21 cellular contexts compared by ENCODE assay signal in the genomic region with DNA sequence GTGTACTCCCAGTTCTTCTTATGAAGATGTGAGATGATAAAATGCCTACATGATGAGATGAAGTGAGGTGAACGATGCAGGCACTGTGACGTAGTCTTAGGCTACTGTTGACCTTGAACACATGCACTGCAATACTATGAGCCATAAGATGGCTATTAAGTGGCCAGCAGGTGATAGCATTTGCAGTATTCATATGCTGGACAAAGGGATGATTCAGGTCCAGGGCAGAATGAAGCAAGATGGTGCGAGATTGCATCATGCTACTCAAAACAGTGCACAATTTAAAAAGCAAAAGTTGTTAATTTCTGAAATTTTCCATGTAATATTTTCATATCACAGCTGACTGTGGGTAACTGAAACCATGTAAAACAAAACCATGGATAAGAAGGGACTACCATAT.
DNase-seq lines count a peak whose midpoint lies in the region; ATAC-seq, FAIRE-seq and TF ChIP-seq lines count a peak whose summit lies in the region.
"Had no signal": no experiment of that assay in that cellular context is flagged by ENCODE, and none has a peak within 500 bp of the region (broad histone marks: within the 10 kb centered on the region; RNA-seq: fewer than 3 reads in every experiment).

No MANE protein-coding gene starts in this region.

- H3K9me1 ChIP-seq in IMR-90 (ENCODE audit: insufficient read depth, low read length): peaks cover 6% of the 10 kb centered on the region; the same call in 1 of the 2 replicates

- WGBS in IMR-90 (ENCODE audit: extremely low coverage in 2 of 2, insufficient read length in 1 of 2), 2 experiments: 67% methylated on average over 1 of the region's 3 CpGs; no CpG with 5 or more reads in 1 of the 2 experiments

- H3K27ac Mint-ChIP-seq in activated naive CD4-positive, alpha-beta T cell treated with anti-CD3 and anti-CD28 coated beads for 36 hours: no peak overlapping the region
- H3K27ac Mint-ChIP-seq: activated CD8-positive, alpha-beta T cell treated with anti-CD3 and anti-CD28 coated beads for 36 hours; activated naive CD4-positive, alpha-beta T cell treated with anti-CD3 and anti-CD28 coated beads, Interleukin-2, amount 50 U/mL, for 72 hours; T-helper 2 cell treated with Interferon-gamma antibody and Interleukin-4, amounts not matched to agents 5 μg/mL and 100 μg/mL, for 36 hours had no signal

- peak overlapping the region; percentile 77 for H2BK20ac ChIP-seq in IMR-90 (ENCODE audit: low read depth, low read length)

- no peak for TF ChIP-seq RAD21 in IMR-90 (IDR thresholded peaks at IDR 0.05; ENCODE audit: low read length)

- peak overlapping the region; percentile 88; the same call in 1 of the 3 replicates for H2BK15ac ChIP-seq in IMR-90 (ENCODE audit: low read depth, low read length)

- H3K4me1 ChIP-seq in IMR-90 (ENCODE audit: control insufficient read depth, insufficient read depth, low read length) (peaks cover 3% of the 10 kb centered on the region; the same call in 1 of the 2 replicates), adipocyte (ENCODE audit: control insufficient read depth, insufficient read depth, low read length) (peaks cover 16% of the 10 kb centered on the region), iPS-18a (ENCODE audit: control insufficient read depth, low read depth, low read length) (peaks cover 28% of the 10 kb centered on the region)

- H3K9me3 ChIP-seq in IMR-90 (ENCODE audit: control insufficient read depth, insufficient read depth, low read length) (no peaks in the 10 kb centered on the region), adipocyte (ENCODE audit: control insufficient read depth, low read length) (no peaks in the 10 kb centered on the region), iPS-18a (ENCODE audit: control insufficient read depth, low read depth, low read length) (peaks cover 15% of the 10 kb centered on the region)

- H3K14ac ChIP-seq in IMR-90 (replicated peaks; ENCODE audit: low read depth, low read length): no peak overlapping the region; the same call in 1 of the 2 replicates

- POLR2A ChIA-PET in IMR-90 (lab: Charles Lee; ENCODE audit: unreplicated experiment): no interaction called here

- TF ChIP-seq POLR2A in IMR-90 (IDR thresholded peaks at IDR 0.05; ENCODE audit: low read depth, low read length): no peak

- peak overlapping the region; percentile 75 for H4K5ac ChIP-seq in IMR-90 (ENCODE audit: low read depth, low read length)

- H3K4me3 ChIP-seq in IMR-90 (ENCODE audit: insufficient read depth, low read depth, low read length) (no peak overlapping the region), adipocyte (ENCODE audit: low read length) (no peak overlapping the region), iPS-18a (ENCODE audit: low read length) (no peak overlapping the region)

- H3K27ac ChIP-seq in IMR-90 (ENCODE audit: insufficient read depth, low read length) (0 out of 2 replicates have a peak overlapping the region, but pooled peaks have one; percentile 5), iPS-18a (ENCODE audit: low read length) (peak overlapping the region; percentile 64)
- H3K27ac ChIP-seq: KMS-11 had no signal

- no peaks in the 10 kb centered on the region for H3K4me1 Mint-ChIP-seq in activated naive CD4-positive, alpha-beta T cell treated with anti-CD3 and anti-CD28 coated beads for 36 hours (ENCODE audit: low read depth)
- H3K4me1 Mint-ChIP-seq: neural crest cell had no signal

- H3K79me1 ChIP-seq in IMR-90 (ENCODE audit: low read depth in 1 of 2, low read length in 2 of 2): no peaks in the 10 kb centered on the region

- H2BK120ac ChIP-seq in IMR-90 (ENCODE audit: low read depth, low read length): peak overlapping the region; percentile 94

- H2BK5ac ChIP-seq in IMR-90 (ENCODE audit: low read depth, low read length, poor library complexity, severe bottlenecking): peak overlapping the region; percentile 30

- no peak overlapping the region for H3K4me2 ChIP-seq in IMR-90 (ENCODE audit: low read depth, low read length)
- H3K4me2 ChIP-seq: KMS-11 had no signal

- CTCF ChIA-PET in IMR-90 (lab: Yijun Ruan, JAX): no interaction called here
- CTCF ChIA-PET in activated naive CD4-positive, alpha-beta T cell treated with anti-CD3 and anti-CD28 coated beads for 36 hours (lab: Charles Lee): no interaction called here

- H3K4ac ChIP-seq in IMR-90 (ENCODE audit: low read depth, low read length): peak overlapping the region; percentile 65

- H4K91ac ChIP-seq in IMR-90 (ENCODE audit: insufficient read depth, low read depth, low read length): peak overlapping the region; percentile 96

- no peaks in the 10 kb centered on the region for H3K36me3 ChIP-seq in IMR-90 (ENCODE audit: control insufficient read depth, insufficient read depth, low read length)
- no peaks in the 10 kb centered on the region for H3K36me3 ChIP-seq in adipocyte (ENCODE audit: control insufficient read depth, insufficient read depth, low read length, severe bottlenecking)
- no peaks in the 10 kb centered on the region for H3K36me3 ChIP-seq in iPS-18a (ENCODE audit: control insufficient read depth, low read depth, low read length)

- H4K20me1 ChIP-seq in IMR-90 (ENCODE audit: insufficient read depth, low read length): no peaks in the 10 kb centered on the region

- H3K36me3 Mint-ChIP-seq in activated naive CD4-positive, alpha-beta T cell treated with anti-CD3 and anti-CD28 coated beads for 36 hours (ENCODE audit: low read depth): no peaks in the 10 kb centered on the region
- H3K36me3 Mint-ChIP-seq: activated naive CD4-positive, alpha-beta T cell treated with anti-CD3 and anti-CD28 coated beads, Interleukin-2, amount 50 U/mL, for 72 hours had no signal

- H3K27me3 Mint-ChIP-seq in activated naive CD4-positive, alpha-beta T cell treated with anti-CD3 and anti-CD28 coated beads for 36 hours (ENCODE audit: low read depth): no peaks in the 10 kb centered on the region
- H3K27me3 Mint-ChIP-seq: activated CD8-positive, alpha-beta T cell treated with anti-CD3 and anti-CD28 coated beads for 36 hours had no signal

- no peak overlapping the region for H3K4me3 Mint-ChIP-seq in activated naive CD4-positive, alpha-beta T cell treated with anti-CD3 and anti-CD28 coated beads for 36 hours
- H3K4me3 Mint-ChIP-seq: activated CD8-positive, alpha-beta T cell treated with anti-CD3 and anti-CD28 coated beads for 36 hours; neural crest cell; T-helper 2 cell treated with Interferon-gamma antibody and Interleukin-4, amounts not matched to agents 5 μg/mL and 100 μg/mL, for 36 hours had no signal

- peak overlapping the region; percentile 68 for H2AFZ ChIP-seq in IMR-90 (replicated peaks; ENCODE audit: low read length, poor library complexity)

- intact Hi-C loops in IMR-90 (cut with micrococcal nuclease): no loop called here
- intact Hi-C loops in activated naive CD4-positive, alpha-beta T cell treated with anti-CD3 and anti-CD28 coated beads for 36 hours (cut with micrococcal nuclease): no loop called here

- peak overlapping the region; percentile 69; the same call in 1 of the 2 replicates for H3K18ac ChIP-seq in IMR-90 (ENCODE audit: low read depth, low read length)

- no peak overlapping the region for H3K9ac ChIP-seq in IMR-90 (ENCODE audit: low read depth, low read length)
- H3K9ac ChIP-seq in adipocyte (ENCODE audit: low read length): no peak overlapping the region
- peak overlapping the region; percentile 33 for H3K9ac ChIP-seq in iPS-18a (ENCODE audit: low read length)
- H3K9ac ChIP-seq: KMS-11 had no signal

- H3K27me3 ChIP-seq in IMR-90 (ENCODE audit: control insufficient read depth, insufficient read depth, low read length) (no peaks in the 10 kb centered on the region), adipocyte (replicated peaks; ENCODE audit: control insufficient read depth, insufficient read depth, low read length) (no peaks in the 10 kb centered on the region), iPS-18a (ENCODE audit: control insufficient read depth, insufficient read depth, low read length) (no peaks in the 10 kb centered on the region)

- FAIRE-seq in D721Med (lab: Jason Lieb, UNC): no peak
- FAIRE-seq: endothelial cell of umbilical vein had no signal

- H4K8ac ChIP-seq in IMR-90 (ENCODE audit: low read depth in 2 of 2, low read length in 2 of 2): peak overlapping the region; percentile 60 to 74; a peak in 3 of 4 replicates

- 0 out of 2 replicates have a peak, but pooled peaks have one; percentile 21 for ATAC-seq in IMR-90 (ENCODE audit: low read depth)
- ATAC-seq in HG03175 (IDR thresholded peaks at IDR 0.05; ENCODE audit: unreplicated experiment): no peak
- ATAC-seq: activated CD8-positive, alpha-beta T cell treated with anti-CD3 and anti-CD28 coated beads for 36 hours; activated naive CD4-positive, alpha-beta T cell treated with anti-CD3 and anti-CD28 coated beads, Interleukin-2, amount 50 U/mL, for 72 hours; left lobe of liver had no signal

- no peaks in the 10 kb centered on the region for H3K9me3 Mint-ChIP-seq in activated naive CD4-positive, alpha-beta T cell treated with anti-CD3 and anti-CD28 coated beads for 36 hours
- H3K9me3 Mint-ChIP-seq: T-helper 2 cell treated with Interferon-gamma antibody and Interleukin-4, amounts not matched to agents 5 μg/mL and 100 μg/mL, for 36 hours had no signal

- peak overlapping the region; percentile 77; the same call in 1 of the 2 replicates for H2AK5ac ChIP-seq in IMR-90 (ENCODE audit: low read depth, low read length)

- no peak overlapping the region for H2AK9ac ChIP-seq in IMR-90 (replicated peaks; ENCODE audit: low read depth, low read length, poor library complexity)

- TF ChIP-seq CTCF in IMR-90 (conservative IDR thresholded peaks at IDR 0.05; ENCODE audit: low read depth, low read length): no peak
- TF ChIP-seq CTCF in D721Med (IDR thresholded peaks at IDR 0.05; ENCODE audit: insufficient read depth, missing control alignments): no peak

- H3K56ac ChIP-seq in IMR-90 (ENCODE audit: extremely low read depth, insufficient read depth, low read length): no peak overlapping the region

- dilution Hi-C loops in IMR-90 (cut with HindIII; ENCODE audit: low sequenced_read_pairs, unreplicated experiment): no loop called here

- H3K23ac ChIP-seq in IMR-90 (ENCODE audit: low read depth, low read length): peak overlapping the region; percentile 17; the same call in 1 of the 2 replicates

- peak; percentile 2 for DNase-seq in EH (ENCODE audit: low read depth)
- DNase-seq in IMR-90: peak; percentile 60
- peak; percentile 23 for DNase-seq in adipocyte (ENCODE audit: low read depth)
- no peak for DNase-seq in stimulated activated CD4-positive, alpha-beta T cell treated with anti-CD3 and anti-CD28 coated beads, Interleukin-4, amount 100 ng/mL, for 4 hours
- DNase-seq in D721Med (ENCODE audit: insufficient read length, low spot score): no peak
- no peak for DNase-seq in activated naive CD4-positive, alpha-beta T cell treated with anti-CD3 and anti-CD28 coated beads for 36 hours
- DNase-seq: activated CD4-positive, CD25-positive, alpha-beta regulatory T cell; activated CD8-positive, alpha-beta T cell treated with anti-CD3 and anti-CD28 coated beads for 36 hours; activated T-cell treated with anti-CD3 and anti-CD28 coated beads, Interleukin-2, amount 50 U/mL, for 48 hours; DMS 273 treated with DMSO at 0.1 percent for 48 hours; NCI-H1092; NCI-H526; stimulated activated CD4-positive, alpha-beta T cell treated with anti-CD3 and anti-CD28 coated beads, Interleukin-12 subunit alpha, Interleukin-12 subunit beta, amount 100 ng/mL, for 4 hours had no signal

- in situ Hi-C loops in IMR-90 (cut with MboI; ENCODE audit: low sequenced_read_pairs): no loop called here

- no TSS peak for BruUV-seq in IMR-90 (replicated peaks; lab: Mats Ljungman, UMichigan)

TF ChIP-seq in IMR-90, 13 proteins besides CTCF, POLR2A, EP300 and RAD21 (continues in another document):
- no peak for TF ChIP-seq CHD1 (IDR thresholded peaks at IDR 0.05; ENCODE audit: low read depth, low read length)

Comparison
In these comparisons a context has a peak if more than half of its experiments do, and no peak if none do; other contexts are left out.
1. DNase-seq: peak in EH (single experiment), IMR-90 (single experiment) and adipocyte (single experiment); none in stimulated activated CD4-positive, alpha-beta T cell treated with anti-CD3 and anti-CD28 coated beads, Interleukin-4, amount 100 ng/mL, for 4 hours (0 of 2), D721Med (single experiment) and activated naive CD4-positive, alpha-beta T cell treated with anti-CD3 and anti-CD28 coated beads for 36 hours (single experiment).